ENCODE assay signal across 30 cellular contexts in the genomic region with DNA sequence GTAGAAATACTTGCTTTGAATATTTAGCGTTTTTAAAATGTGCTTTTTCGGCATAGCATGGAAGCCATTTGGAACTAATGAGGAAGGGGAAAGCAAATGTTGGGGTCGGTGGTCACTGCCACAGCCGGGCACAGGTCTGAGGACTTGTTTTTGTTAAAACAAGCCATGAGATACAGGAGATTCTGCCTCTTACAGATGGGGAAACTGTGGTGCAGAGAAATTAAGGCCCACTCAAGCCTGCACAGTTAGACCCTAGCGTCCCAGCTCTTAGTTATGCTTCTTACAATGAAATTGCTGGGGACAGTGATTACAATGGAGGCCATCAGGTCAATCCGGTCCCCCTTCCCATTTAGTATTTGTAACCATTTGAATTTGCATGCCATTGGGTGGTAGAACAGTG. TPM values are rescaled to one million over a fixed set of nuclear protein-coding genes. Genes with fewer than 3 reads are reported as not detected.
DNase-seq lines count a peak whose midpoint lies in the region; ATAC-seq lines count a peak whose summit lies in the region.
"Had no signal": no experiment of that assay in that cellular context is flagged by ENCODE, and none has a peak within 500 bp of the region (broad histone marks: within the 10 kb centered on the region; RNA-seq: fewer than 3 reads in every experiment).

No MANE protein-coding gene starts in this region.

- peaks cover 24% of the 10 kb centered on the region for H3K36me3 Mint-ChIP-seq in activated naive CD4-positive, alpha-beta T cell treated with anti-CD3 and anti-CD28 coated beads, Interleukin-2, amount 10 ng/mL, durations not matched to agents 7 days and 5 days
- H3K36me3 Mint-ChIP-seq in T-helper 17 cell (ENCODE audit: low read depth): peaks cover 3% of the 10 kb centered on the region
- peaks cover 16% of the 10 kb centered on the region for H3K36me3 Mint-ChIP-seq in activated naive CD8-positive, alpha-beta T cell treated with anti-CD3 and anti-CD28 coated beads, Interleukin-2, amount 10 ng/mL, durations not matched to agents 7 days and 5 days
- H3K36me3 Mint-ChIP-seq: stimulated activated naive B cell treated with anti-CD40 and anti-IgM and Interleukin-4, amounts not matched to agents 10 μg/mL and 1 μg/mL and 100 μg/mL, for 72 hours had no signal

- peak overlapping the region; percentile 51 for H3K4me3 Mint-ChIP-seq in activated naive CD4-positive, alpha-beta T cell treated with anti-CD3 and anti-CD28 coated beads, Interleukin-2, amount 10 ng/mL, durations not matched to agents 7 days and 5 days
- H3K4me3 Mint-ChIP-seq in T-helper 17 cell: peak overlapping the region; percentile 71
- peak overlapping the region; percentile 77 for H3K4me3 Mint-ChIP-seq in activated naive CD8-positive, alpha-beta T cell treated with anti-CD3 and anti-CD28 coated beads, Interleukin-2, amount 10 ng/mL, durations not matched to agents 7 days and 5 days
- H3K4me3 Mint-ChIP-seq in stimulated activated naive CD8-positive, alpha-beta T cell treated with anti-CD3 and anti-CD28 coated beads, Interleukin-15, amount 100 ng/mL, for 72 hours: peak overlapping the region; percentile 46 to 83
- H3K4me3 Mint-ChIP-seq: nephron progenitor cell; stimulated activated naive B cell treated with anti-CD40 and anti-IgM and Interleukin-4, amounts not matched to agents 10 μg/mL and 1 μg/mL and 100 μg/mL, for 72 hours had no signal

- H3K9me3 ChIP-seq in T-helper 17 cell (ENCODE audit: control insufficient read depth, low read length, poor library complexity, severe bottlenecking): no peaks in the 10 kb centered on the region
- H3K9me3 ChIP-seq: BLaER1 treated with 17β-estradiol and CSF1 and Interleukin-3, amounts not matched to agents 10 nM and 100 nM; pancreas had no signal

- H3K4me1 Mint-ChIP-seq in activated naive CD4-positive, alpha-beta T cell treated with anti-CD3 and anti-CD28 coated beads, Interleukin-2, amount 10 ng/mL, durations not matched to agents 7 days and 5 days: peaks cover 69% of the 10 kb centered on the region
- peaks cover 38% of the 10 kb centered on the region for H3K4me1 Mint-ChIP-seq in T-helper 17 cell
- peaks cover 60% of the 10 kb centered on the region for H3K4me1 Mint-ChIP-seq in activated naive CD8-positive, alpha-beta T cell treated with anti-CD3 and anti-CD28 coated beads, Interleukin-2, amount 10 ng/mL, durations not matched to agents 7 days and 5 days
- H3K4me1 Mint-ChIP-seq in stimulated activated naive CD8-positive, alpha-beta T cell treated with anti-CD3 and anti-CD28 coated beads, Interleukin-15, amount 100 ng/mL, for 72 hours: peaks cover 69% of the 10 kb centered on the region

- POLR2A ChIA-PET in activated naive CD8-positive, alpha-beta T cell treated with anti-CD3 and anti-CD28 coated beads, Interleukin-2, amount 10 ng/mL, durations not matched to agents 7 days and 5 days (lab: Charles Lee): interaction anchor here (1.1 to 2.4 kb wide), 2 partner anchors 443 to 1063 kb away, joined by 3 to 6 read pairs; partner anchors contain the start of genes MBNL1 and SIAH2

- CTCF ChIA-PET in activated naive CD4-positive, alpha-beta T cell treated with anti-CD3 and anti-CD28 coated beads, Interleukin-2, amount 10 ng/mL, durations not matched to agents 7 days and 5 days (lab: Charles Lee): no interaction called here

- no peaks in the 10 kb centered on the region for H3K9me3 Mint-ChIP-seq in activated naive CD4-positive, alpha-beta T cell treated with anti-CD3 and anti-CD28 coated beads, Interleukin-2, amount 10 ng/mL, durations not matched to agents 7 days and 5 days
- H3K9me3 Mint-ChIP-seq in activated naive CD8-positive, alpha-beta T cell treated with anti-CD3 and anti-CD28 coated beads, Interleukin-2, amount 10 ng/mL, durations not matched to agents 7 days and 5 days: no peaks in the 10 kb centered on the region
- no peaks in the 10 kb centered on the region for H3K9me3 Mint-ChIP-seq in stimulated activated naive CD8-positive, alpha-beta T cell treated with anti-CD3 and anti-CD28 coated beads, Interleukin-15, amount 100 ng/mL, for 72 hours
- H3K9me3 Mint-ChIP-seq: nephron progenitor cell; stimulated activated naive B cell treated with anti-CD40 and anti-IgM and Interleukin-4, amounts not matched to agents 10 μg/mL and 1 μg/mL and 100 μg/mL, for 72 hours had no signal

- no peak for DNase-seq in activated naive CD4-positive, alpha-beta T cell treated with anti-CD3 and anti-CD28 coated beads, Interleukin-2, amount 10 ng/mL, durations not matched to agents 7 days and 5 days
- no peak for DNase-seq in activated naive CD4-positive, alpha-beta T cell treated with anti-CD3 and anti-CD28 coated beads, Interleukin-2, amount 50 U/mL, for 16 hours
- DNase-seq in T-helper 17 cell: no peak
- no peak for DNase-seq in activated naive CD8-positive, alpha-beta T cell treated with anti-CD3 and anti-CD28 coated beads, Interleukin-2, amount 10 ng/mL, durations not matched to agents 7 days and 5 days
- DNase-seq in stimulated activated naive CD8-positive, alpha-beta T cell treated with anti-CD3 and anti-CD28 coated beads, Interleukin-15, amount 100 ng/mL, for 72 hours: no peak
- no peak for DNase-seq in NCI-H2029 treated with DMSO at 0.1 percent for 48 hours (lab: John Stamatoyannopoulos, UW)
- DNase-seq: activated effector memory CD4-positive, alpha-beta T cell treated with Interleukin-2 at 50 U/mL for 16 hours; aorta; caudate nucleus; EL; HCEC 1CT; left ventricle myocardium superior; midbrain; NCI-H1092; NCI-H2029; NCI-H345; NCI-H774; nephron progenitor cell; pancreas; RPMI8226; stimulated activated CD4-positive, alpha-beta T cell treated with anti-CD3 and anti-CD28 coated beads, Interleukin-2, amount 100 ng/mL, for 48 hours; stimulated activated naive B cell treated with anti-CD40 and anti-IgM and Interleukin-4, amounts not matched to agents 10 μg/mL and 1 μg/mL and 100 μg/mL, for 72 hours; T-helper 9 cell had no signal

- H3K27ac Mint-ChIP-seq in activated naive CD4-positive, alpha-beta T cell treated with anti-CD3 and anti-CD28 coated beads, Interleukin-2, amount 10 ng/mL, durations not matched to agents 7 days and 5 days: peak overlapping the region; percentile 95
- H3K27ac Mint-ChIP-seq in T-helper 17 cell: peak overlapping the region; percentile 98
- peak overlapping the region; percentile 94 for H3K27ac Mint-ChIP-seq in activated naive CD8-positive, alpha-beta T cell treated with anti-CD3 and anti-CD28 coated beads, Interleukin-2, amount 10 ng/mL, durations not matched to agents 7 days and 5 days
- peak overlapping the region; percentile 85 to 99 for H3K27ac Mint-ChIP-seq in stimulated activated naive CD8-positive, alpha-beta T cell treated with anti-CD3 and anti-CD28 coated beads, Interleukin-15, amount 100 ng/mL, for 72 hours
- H3K27ac Mint-ChIP-seq: nephron progenitor cell; stimulated activated naive B cell treated with anti-CD40 and anti-IgM and Interleukin-4, amounts not matched to agents 10 μg/mL and 1 μg/mL and 100 μg/mL, for 72 hours had no signal

- ATAC-seq in T-helper 17 cell (no peak), HG03442 (IDR thresholded peaks at IDR 0.05; ENCODE audit: unreplicated experiment) (no peak), GM18520 (IDR thresholded peaks at IDR 0.05; ENCODE audit: unreplicated experiment) (no peak)
- ATAC-seq in activated naive CD8-positive, alpha-beta T cell treated with anti-CD3 and anti-CD28 coated beads, Interleukin-2, amount 10 ng/mL, durations not matched to agents 7 days and 5 days (ENCODE audit: low read depth): no peak
- no peak for ATAC-seq in stimulated activated naive CD8-positive, alpha-beta T cell treated with anti-CD3 and anti-CD28 coated beads, Interleukin-15, amount 100 ng/mL, for 72 hours
- ATAC-seq: HepG2; left ventricle myocardium superior; pancreas; stimulated activated naive B cell treated with anti-CD40 and anti-IgM and Interleukin-4, amounts not matched to agents 10 μg/mL and 1 μg/mL and 100 μg/mL, for 72 hours had no signal

- no peaks in the 10 kb centered on the region for H3K27me3 Mint-ChIP-seq in activated naive CD4-positive, alpha-beta T cell treated with anti-CD3 and anti-CD28 coated beads, Interleukin-2, amount 10 ng/mL, durations not matched to agents 7 days and 5 days
- no peaks in the 10 kb centered on the region for H3K27me3 Mint-ChIP-seq in T-helper 17 cell
- H3K27me3 Mint-ChIP-seq in activated naive CD8-positive, alpha-beta T cell treated with anti-CD3 and anti-CD28 coated beads, Interleukin-2, amount 10 ng/mL, durations not matched to agents 7 days and 5 days: no peaks in the 10 kb centered on the region
- H3K27me3 Mint-ChIP-seq in stimulated activated naive CD8-positive, alpha-beta T cell treated with anti-CD3 and anti-CD28 coated beads, Interleukin-15, amount 100 ng/mL, for 72 hours: no peaks in the 10 kb centered on the region

RNA-seq across cellular contexts. Expression of gene GPR171, which starts 2.5 kb away (rescaled TPM):
- 10 to 100 TPM; 20.7 to 33.8 TPM for total RNA-seq in T-helper 17 cell
- 100 to 1,000 TPM; 142 TPM for total RNA-seq in activated naive CD8-positive, alpha-beta T cell treated with anti-CD3 and anti-CD28 coated beads, Interleukin-2, amount 10 ng/mL, durations not matched to agents 7 days and 5 days
- total RNA-seq: dermis microvascular lymphatic vessel endothelial cell, endothelial cell of umbilical vein, HepG2, SK-MEL-5 had no signal

Comparison
In these comparisons a context has a peak if more than half of its experiments do, and no peak if none do; other contexts are left out.
1. RNA of gene GPR171, which starts 2.5 kb away (total RNA-seq): 142 TPM in activated naive CD8-positive, alpha-beta T cell treated with anti-CD3 and anti-CD28 coated beads, Interleukin-2, amount 10 ng/mL, durations not matched to agents 7 days and 5 days; 20.7 to 33.8 TPM in T-helper 17 cell; every median in the first group is over 4 times any median in the second.
2. Peak in every context shown above with its lines, with median percentiles within 50 percentile points of each other: H3K27ac Mint-ChIP-seq and H3K4me3 Mint-ChIP-seq.